ENCODE assay signal across 1 cellular context in the genomic region with DNA sequence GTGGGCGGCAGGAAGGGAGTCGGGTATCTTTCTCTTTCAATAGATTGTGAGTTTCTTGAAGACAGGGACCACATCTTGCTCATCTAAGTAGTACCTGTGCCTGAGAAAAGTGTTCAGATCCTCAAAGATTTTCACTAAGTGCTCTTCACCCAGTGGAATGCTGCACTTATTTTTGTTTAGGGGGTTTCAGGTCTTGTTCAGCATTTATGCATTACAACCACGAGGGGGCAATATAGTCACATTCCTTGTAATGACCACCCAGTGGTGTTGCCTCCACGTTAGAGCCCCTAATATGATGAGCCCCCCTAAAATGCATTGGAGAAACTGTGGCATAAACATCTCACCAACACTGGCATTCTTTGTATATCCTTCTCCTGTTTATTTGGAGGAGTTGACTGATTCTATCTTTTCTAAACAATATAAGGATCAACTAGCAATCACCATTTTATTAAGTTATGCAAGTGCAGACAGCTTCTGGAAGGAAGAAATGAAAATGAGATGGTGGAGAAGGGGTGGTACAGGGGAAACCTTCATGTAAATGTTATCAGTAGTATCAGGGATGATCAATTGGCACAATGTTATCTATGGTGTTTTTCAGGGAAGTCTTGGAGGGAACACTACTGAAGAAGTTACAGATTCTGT.
TF ChIP-seq lines count a peak whose summit lies in the region.

No MANE protein-coding gene starts in this region.

TF ChIP-seq in K562, 482 proteins besides CTCF, POLR2A, EP300 and RAD21 (continued from another document):
- TF ChIP-seq, protein P1, sequence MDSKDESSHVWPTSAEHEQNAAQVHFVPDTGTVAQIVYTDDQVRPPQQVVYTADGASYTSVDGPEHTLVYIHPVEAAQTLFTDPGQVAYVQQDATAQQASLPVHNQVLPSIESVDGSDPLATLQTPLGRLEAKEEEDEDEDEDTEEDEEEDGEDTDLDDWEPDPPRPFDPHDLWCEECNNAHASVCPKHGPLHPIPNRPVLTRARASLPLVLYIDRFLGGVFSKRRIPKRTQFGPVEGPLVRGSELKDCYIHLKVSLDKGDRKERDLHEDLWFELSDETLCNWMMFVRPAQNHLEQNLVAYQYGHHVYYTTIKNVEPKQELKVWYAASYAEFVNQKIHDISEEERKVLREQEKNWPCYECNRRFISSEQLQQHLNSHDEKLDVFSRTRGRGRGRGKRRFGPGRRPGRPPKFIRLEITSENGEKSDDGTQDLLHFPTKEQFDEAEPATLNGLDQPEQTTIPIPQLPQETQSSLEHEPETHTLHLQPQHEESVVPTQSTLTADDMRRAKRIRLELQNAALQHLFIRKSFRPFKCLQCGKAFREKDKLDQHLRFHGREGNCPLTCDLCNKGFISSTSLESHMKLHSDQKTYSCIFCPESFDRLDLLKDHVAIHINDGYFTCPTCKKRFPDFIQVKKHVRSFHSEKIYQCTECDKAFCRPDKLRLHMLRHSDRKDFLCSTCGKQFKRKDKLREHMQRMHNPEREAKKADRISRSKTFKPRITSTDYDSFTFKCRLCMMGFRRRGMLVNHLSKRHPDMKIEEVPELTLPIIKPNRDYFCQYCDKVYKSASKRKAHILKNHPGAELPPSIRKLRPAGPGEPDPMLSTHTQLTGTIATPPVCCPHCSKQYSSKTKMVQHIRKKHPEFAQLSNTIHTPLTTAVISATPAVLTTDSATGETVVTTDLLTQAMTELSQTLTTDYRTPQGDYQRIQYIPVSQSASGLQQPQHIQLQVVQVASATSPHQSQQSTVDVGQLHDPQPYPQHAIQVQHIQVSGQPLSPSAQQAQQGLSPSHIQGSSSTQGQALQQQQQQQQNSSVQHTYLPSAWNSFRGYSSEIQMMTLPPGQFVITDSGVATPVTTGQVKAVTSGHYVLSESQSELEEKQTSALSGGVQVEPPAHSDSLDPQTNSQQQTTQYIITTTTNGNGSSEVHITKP (IDR thresholded peaks at IDR 0.05; ENCODE audit: partially characterized antibody): peak; percentile 15
- TF ChIP-seq DPF2 (IDR thresholded peaks at IDR 0.05) (no peak), SRSF9 (IDR thresholded peaks at IDR 0.05; ENCODE audit: borderline replicate concordance, low read depth, low read length) (no peak), DEAF1 (CRISPR knock-in tag; IDR thresholded peaks at IDR 0.05) (peak; percentile 61)
